In the genomic region with DNA sequence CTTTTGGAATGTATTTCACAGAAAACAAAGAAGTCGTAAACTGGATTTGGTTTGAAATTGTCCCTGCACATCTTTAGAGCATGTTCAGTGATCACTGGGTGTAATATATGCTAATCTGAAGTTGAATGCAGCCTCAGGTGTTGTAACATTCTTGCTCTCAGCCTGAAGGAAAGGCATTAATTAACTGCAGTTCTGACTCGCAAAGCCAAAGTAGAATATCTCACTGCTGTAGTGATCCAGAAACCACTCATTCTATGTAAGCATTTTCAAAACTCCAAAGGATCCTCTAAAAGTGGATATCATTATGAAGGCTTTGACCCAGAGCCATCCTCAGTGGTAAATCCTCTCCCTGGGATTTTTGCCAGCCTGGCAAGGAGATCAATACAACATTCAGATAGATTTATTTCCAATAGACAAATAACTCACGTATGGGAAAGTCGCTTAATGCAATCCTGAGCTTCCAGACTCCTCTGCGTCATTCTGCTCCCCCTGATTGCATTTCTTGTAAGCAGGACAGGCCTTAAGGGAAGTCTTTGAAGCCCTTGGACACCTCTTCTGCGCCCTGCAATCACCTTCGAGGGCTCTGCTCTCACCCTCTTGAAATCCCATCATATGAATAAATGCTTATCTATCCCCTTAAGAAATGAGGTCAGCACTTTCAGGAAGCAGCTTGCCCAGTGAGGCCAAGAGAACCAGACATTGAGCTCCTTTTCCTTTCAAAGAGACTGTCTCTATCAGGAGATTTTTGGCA, we compare ENCODE assay signal across 29 cellular contexts.
A peak's percentile ranks its signal among the peaks of the same experiment; 100 is the strongest.
DNase-seq lines count a peak whose midpoint lies in the region; ATAC-seq and TF ChIP-seq lines count a peak whose summit lies in the region.
"Had no signal": no experiment of that assay in that cellular context is flagged by ENCODE, and none has a peak within 500 bp of the region (broad histone marks: within the 10 kb centered on the region; RNA-seq: fewer than 3 reads in every experiment).

No MANE protein-coding gene starts in this region.

- H3K79me2 ChIP-seq in mesendoderm (ENCODE audit: control insufficient read depth, insufficient read depth, low read length) (no peaks in the 10 kb centered on the region), smooth muscle cell (ENCODE audit: low read depth) (peaks cover 13% of the 10 kb centered on the region)

- no peak overlapping the region for H3K56ac ChIP-seq in mesendoderm (ENCODE audit: low read length)

- no peaks in the 10 kb centered on the region for H3K27me3 Mint-ChIP-seq in brain

- peaks cover 0 to 4% (median 0%) of the 10 kb centered on the region in 5 experiments for H3K9me3 Mint-ChIP-seq in brain
- H3K9me3 Mint-ChIP-seq: HFFc6 had no signal

- H3K4me3 Mint-ChIP-seq in brain, result no peak overlapping the region
- H3K4me3 Mint-ChIP-seq: CD14-positive monocyte; CD8-positive, alpha-beta memory T cell; HFFc6 had no signal

- H2BK120ac ChIP-seq in mesendoderm (ENCODE audit: low read depth, low read length), result no peak overlapping the region

- peak overlapping the region in 3 of 5 experiments; percentile 1 to 72 (median 72) for H3K27ac Mint-ChIP-seq in brain
- H3K27ac Mint-ChIP-seq: CD14-positive monocyte; CD8-positive, alpha-beta memory T cell; HFFc6 had no signal

- peaks cover 34% of the 10 kb centered on the region for H3K4me1 Mint-ChIP-seq in brain
- H3K4me1 Mint-ChIP-seq: CD14-positive monocyte; CD8-positive, alpha-beta memory T cell had no signal

- H3K27me3 ChIP-seq in mesendoderm (ENCODE audit: insufficient read depth, low read length, poor library complexity) (no peaks in the 10 kb centered on the region), smooth muscle cell (ENCODE audit: low read depth) (no peaks in the 10 kb centered on the region)
- H3K27me3 ChIP-seq: BE2C had no signal

- no peak overlapping the region for H3K4ac ChIP-seq in mesendoderm (ENCODE audit: low read depth, low read length)

- H4K5ac ChIP-seq in mesendoderm (ENCODE audit: low read length), result no peak overlapping the region

- H3K23ac ChIP-seq in mesendoderm (ENCODE audit: low read length), result no peak overlapping the region

- H3K18ac ChIP-seq in mesendoderm (ENCODE audit: low read length), result peak overlapping the region; percentile 51

- H3K27ac ChIP-seq in mesendoderm (ENCODE audit: low read depth, low read length) (no peak overlapping the region), smooth muscle cell (ENCODE audit: low read depth) (peak overlapping the region; percentile 81)
- H3K27ac ChIP-seq: GM23248, PC-9, SK-N-MC had no signal

- no CpG with 5 or more reads among the region's 7 CpGs for WGBS in mesendoderm (ENCODE audit: extremely low coverage, insufficient coverage, low lambda C conversion rate)
- WGBS in smooth muscle cell (ENCODE audit: low lambda C conversion rate), result 39% methylated on average over 7 of the region's 7 CpGs

- H2BK5ac ChIP-seq in mesendoderm (ENCODE audit: low read length), result no peak overlapping the region

- no peaks in the 10 kb centered on the region for H3K79me1 ChIP-seq in mesendoderm (ENCODE audit: low read length)

- H3K36me3 ChIP-seq in mesendoderm (ENCODE audit: control insufficient read depth, insufficient read depth, low read length), result no peaks in the 10 kb centered on the region
- H3K36me3 ChIP-seq in smooth muscle cell (ENCODE audit: low read depth), result no peaks in the 10 kb centered on the region
- H3K36me3 ChIP-seq: BE2C, HAP-1 had no signal

- no peak overlapping the region for H3K9ac ChIP-seq in mesendoderm (ENCODE audit: low read length)
- peak overlapping the region; percentile 2 for H3K9ac ChIP-seq in smooth muscle cell (ENCODE audit: low read depth)
- H3K9ac ChIP-seq: GM23248 had no signal

- DNase-seq in ELF-1 (ENCODE audit: low read depth, low spot score) (peak; percentile 18), mesendoderm (peak; percentile 44), smooth muscle cell (lab: John Stamatoyannopoulos, UW; ENCODE audit: unreplicated experiment) (no peak), SKM-1 treated with dmso at 0.1 percent for 144 hours (lab: John Stamatoyannopoulos, UW; ENCODE audit: unreplicated experiment) (no peak)
- DNase-seq in activated CD4-positive, CD25-positive, alpha-beta regulatory T cell treated with anti-CD3 and anti-CD28 coated beads, Interleukin-2, amount 50 U/mL, for 72 hours, result no peak
- no peak for DNase-seq in stimulated activated naive CD8-positive, alpha-beta T cell treated with anti-CD3 and anti-CD28 coated beads, Interleukin-15, Interleukin-2, amounts not matched to agents 100 U/mL and 50 U/mL, for 24 hours
- DNase-seq: BE2C; CD8-positive, alpha-beta memory T cell; DMS 273 treated with DMSO at 0.1 percent for 48 hours; DND-41; GM23248; HFFc6; Karpas-422; NCI-H1092 treated with DMSO at 0.1 percent for 48 hours; NCI-H1436; NCI-H187 treated with DMSO at 0.1 percent for 48 hours; NCI-H446; NCI-H526; NCI-H82; NK-92 treated with Interleukin-12 subunit alpha and Interleukin-12 subunit beta, amount 100 ng/mL, for 24 hours; PC-9; Right ventricle myocardium superior; RPMI8226; SW 1271 had no signal

- no peaks in the 10 kb centered on the region for H3K9me3 ChIP-seq in smooth muscle cell (replicated peaks; ENCODE audit: low read depth)
- H3K9me3 ChIP-seq: BE2C, HAP-1 had no signal

- TF ChIP-seq CTCF in brain (conservative IDR thresholded peaks at IDR 0.05) (no peak), smooth muscle cell (IDR thresholded peaks at IDR 0.05; ENCODE audit: borderline replicate concordance, insufficient read depth, poor library complexity, severe bottlenecking) (no peak)

- H2BK15ac ChIP-seq in mesendoderm (replicated peaks; ENCODE audit: low read depth), result no peak overlapping the region

- no peak overlapping the region for H2AK5ac ChIP-seq in mesendoderm (ENCODE audit: low read length)

- H2AFZ ChIP-seq in smooth muscle cell (ENCODE audit: low read depth), result peak overlapping the region; percentile 66
- H2AFZ ChIP-seq: GM23248, PC-9 had no signal

- ATAC-seq in stimulated activated naive CD8-positive, alpha-beta T cell treated with anti-CD3 and anti-CD28 coated beads, Interleukin-15, Interleukin-2, amounts not matched to agents 100 U/mL and 50 U/mL, for 24 hours, result no peak
- ATAC-seq: HepG2 had no signal

- H3K4me1 ChIP-seq in mesendoderm (ENCODE audit: control insufficient read depth, low read depth, low read length), result peaks cover 5% of the 10 kb centered on the region
- peaks cover 39% of the 10 kb centered on the region for H3K4me1 ChIP-seq in smooth muscle cell (ENCODE audit: low read depth)
- H3K4me1 ChIP-seq: BE2C had no signal

- H4K8ac ChIP-seq in mesendoderm (ENCODE audit: low read depth, low read length), result no peak overlapping the region

- H3K4me2 ChIP-seq in mesendoderm (ENCODE audit: low read length), result no peak overlapping the region
- H3K4me2 ChIP-seq in smooth muscle cell, result peak overlapping the region; percentile 83
- H3K4me2 ChIP-seq: PC-9 had no signal

- H3K36me3 Mint-ChIP-seq in brain, result no peaks in the 10 kb centered on the region
- H3K36me3 Mint-ChIP-seq: CD14-positive monocyte; CD8-positive, alpha-beta memory T cell had no signal

- H3F3A ChIP-seq in smooth muscle cell (ENCODE audit: low read depth), result peaks cover 8% of the 10 kb centered on the region

- no peak overlapping the region for H3K4me3 ChIP-seq in mesendoderm (ENCODE audit: low read length)
- peak overlapping the region; percentile 30 for H3K4me3 ChIP-seq in smooth muscle cell
- H3K4me3 ChIP-seq: GM23248, HAP-1, PC-9, SK-N-MC had no signal

- H4K20me1 ChIP-seq in smooth muscle cell (ENCODE audit: low read depth), result no peaks in the 10 kb centered on the region

Comparison
In these comparisons a context has a peak if more than half of its experiments do, and no peak if none do; other contexts are left out.
1. DNase-seq: peak in ELF-1 (single experiment) and mesendoderm (single experiment); none in smooth muscle cell (single experiment), activated CD4-positive, CD25-positive, alpha-beta regulatory T cell treated with anti-CD3 and anti-CD28 coated beads, Interleukin-2, amount 50 U/mL, for 72 hours (single experiment), SKM-1 treated with dmso at 0.1 percent for 144 hours (single experiment) and stimulated activated naive CD8-positive, alpha-beta T cell treated with anti-CD3 and anti-CD28 coated beads, Interleukin-15, Interleukin-2, amounts not matched to agents 100 U/mL and 50 U/mL, for 24 hours (single experiment).